ENCODE assay signal across 8 cellular contexts in the genomic region with DNA sequence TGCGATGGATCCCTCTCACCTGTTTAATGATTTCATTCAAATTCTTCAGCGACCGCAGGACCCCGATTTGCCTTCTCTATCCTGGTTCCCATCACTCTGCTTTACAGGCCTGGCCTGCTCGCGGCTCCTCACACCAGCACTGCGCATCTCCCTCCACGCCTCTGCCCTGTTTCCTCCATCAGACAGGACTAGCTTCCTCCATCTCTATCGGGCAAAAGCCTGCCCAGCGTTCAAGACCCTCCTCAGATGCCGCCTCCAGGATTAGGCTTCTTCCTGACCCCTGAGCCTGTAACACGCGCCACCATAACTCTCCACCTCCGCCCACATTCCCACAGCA.
DNase-seq lines count a peak whose midpoint lies in the region; ATAC-seq and TF ChIP-seq lines count a peak whose summit lies in the region.
"Not testable (repeated sequence)": the region's sequence is repeated elsewhere in the genome, so short reads cannot be mapped to it uniquely, and the experiment has no call there.

No MANE protein-coding gene starts in this region.

- in situ Hi-C loops in HAP-1 (cut with MboI; ENCODE audit: low sequenced_read_pairs): not testable (repeated sequence)

- not testable (repeated sequence) for ATAC-seq in activated naive CD4-positive, alpha-beta T cell treated with anti-CD3 and anti-CD28 coated beads, Interleukin-2, amount 50 U/mL, for 72 hours; effector memory CD8-positive, alpha-beta T cell (replicated peaks); naive thymus-derived CD8-positive, alpha-beta T cell; stimulated activated naive B cell treated with anti-CD40 and anti-IgM and Interleukin-4, amounts not matched to agents 10 μg/mL and 1 μg/mL and 100 μg/mL, for 72 hours (replicated peaks)

- H3K4me1 Mint-ChIP-seq in effector memory CD8-positive, alpha-beta T cell (ENCODE audit: low read depth in 2 of 2): peaks cover 18 to 33% of the 10 kb centered on the region in 2 donors
- H3K4me1 Mint-ChIP-seq in naive thymus-derived CD8-positive, alpha-beta T cell: peaks cover 17 to 32% (median 23%) of the 10 kb centered on the region in 4 donors
- peaks cover 15 to 22% of the 10 kb centered on the region in 2 donors for H3K4me1 Mint-ChIP-seq in stimulated activated naive B cell treated with anti-CD40 and anti-IgM and Interleukin-4, amounts not matched to agents 10 μg/mL and 1 μg/mL and 100 μg/mL, for 72 hours

- not testable (repeated sequence) for H3K27me3 Mint-ChIP-seq in effector memory CD8-positive, alpha-beta T cell; naive thymus-derived CD8-positive, alpha-beta T cell; stimulated activated naive B cell treated with anti-CD40 and anti-IgM and Interleukin-4, amounts not matched to agents 10 μg/mL and 1 μg/mL and 100 μg/mL, for 72 hours

- peaks cover 12% of the 10 kb centered on the region for H3K9me3 ChIP-seq in AG04450 (ENCODE audit: control insufficient read depth, insufficient read depth, low read length)
- H3K9me3 ChIP-seq in HAP-1; SK-N-MC (ENCODE audit: low read depth, low read length); iPS-15b (ENCODE audit: control insufficient read depth, insufficient read depth, low read length): not testable (repeated sequence)

- peaks cover 14 to 16% of the 10 kb centered on the region in 2 donors for H3K36me3 Mint-ChIP-seq in activated naive CD4-positive, alpha-beta T cell treated with anti-CD3 and anti-CD28 coated beads, Interleukin-2, amount 50 U/mL, for 72 hours
- peaks cover 21% of the 10 kb centered on the region for H3K36me3 Mint-ChIP-seq in effector memory CD8-positive, alpha-beta T cell (ENCODE audit: insufficient read depth)
- H3K36me3 Mint-ChIP-seq in naive thymus-derived CD8-positive, alpha-beta T cell: peaks cover 5 to 15% (median 5%) of the 10 kb centered on the region in 3 donors
- H3K36me3 Mint-ChIP-seq in stimulated activated naive B cell treated with anti-CD40 and anti-IgM and Interleukin-4, amounts not matched to agents 10 μg/mL and 1 μg/mL and 100 μg/mL, for 72 hours: peaks cover 10 to 12% of the 10 kb centered on the region in 2 donors

- H3K4me3 ChIP-seq in AG04450 (ENCODE audit: low read depth, low read length) (peak overlapping the region; percentile 80), HAP-1 (peak overlapping the region; percentile 65), SK-N-MC (0 out of 2 replicates have a peak overlapping the region, but pooled peaks have one; percentile 25), iPS-15b (ENCODE audit: low read depth, low read length) (peak overlapping the region; percentile 41)

- POLR2A ChIA-PET in AG04450 (lab: Yijun Ruan, JAX): not testable (repeated sequence)
- POLR2A ChIA-PET in naive thymus-derived CD8-positive, alpha-beta T cell (lab: Charles Lee): interaction anchor here (1.3 kb wide), 1 partner anchor 93 kb away, joined by 6 read pairs; no protein-coding TSS in a partner anchor

- DNase-seq in AG04450 (ENCODE audit: low read depth, low spot score); HAP-1 (ENCODE audit: low spot score in 2 of 2); SK-N-MC (ENCODE audit: low read depth, low spot score); activated naive CD4-positive, alpha-beta T cell treated with anti-CD3 and anti-CD28 coated beads, Interleukin-2, amount 50 U/mL, for 72 hours (ENCODE audit: low spot score in 2 of 2); effector memory CD8-positive, alpha-beta T cell; naive thymus-derived CD8-positive, alpha-beta T cell; stimulated activated naive B cell treated with anti-CD40 and anti-IgM and Interleukin-4, amounts not matched to agents 10 μg/mL and 1 μg/mL and 100 μg/mL, for 72 hours: not testable (repeated sequence)

- TF ChIP-seq CTCF in AG04450 (IDR thresholded peaks at IDR 0.05; ENCODE audit: low read depth, low read length): not testable (repeated sequence)

- peak overlapping the region; percentile 86 to 95 for H3K4me3 Mint-ChIP-seq in effector memory CD8-positive, alpha-beta T cell
- peak overlapping the region; percentile 26 to 96 (median 89) for H3K4me3 Mint-ChIP-seq in naive thymus-derived CD8-positive, alpha-beta T cell
- peak overlapping the region; percentile 86 to 91 for H3K4me3 Mint-ChIP-seq in stimulated activated naive B cell treated with anti-CD40 and anti-IgM and Interleukin-4, amounts not matched to agents 10 μg/mL and 1 μg/mL and 100 μg/mL, for 72 hours

- not testable (repeated sequence) for H3K27me3 ChIP-seq in AG04450 (ENCODE audit: control insufficient read depth, insufficient read depth, low read length); HAP-1 (ENCODE audit: low read depth); iPS-15b (ENCODE audit: control insufficient read depth, insufficient read depth, low read length)

- not testable (repeated sequence) for H3K9ac ChIP-seq in SK-N-MC (ENCODE audit: insufficient read length); iPS-15b (ENCODE audit: low read depth, low read length)

- H3K27ac Mint-ChIP-seq in activated naive CD4-positive, alpha-beta T cell treated with anti-CD3 and anti-CD28 coated beads, Interleukin-2, amount 50 U/mL, for 72 hours: peak overlapping the region; percentile 48 to 92
- peak overlapping the region; percentile 93 to 99 for H3K27ac Mint-ChIP-seq in effector memory CD8-positive, alpha-beta T cell
- peak overlapping the region in 9 of 10 donors; percentile 89 to 98 (median 95) for H3K27ac Mint-ChIP-seq in naive thymus-derived CD8-positive, alpha-beta T cell
- peak overlapping the region; percentile 91 for H3K27ac Mint-ChIP-seq in stimulated activated naive B cell treated with anti-CD40 and anti-IgM and Interleukin-4, amounts not matched to agents 10 μg/mL and 1 μg/mL and 100 μg/mL, for 72 hours

- H3K9me3 Mint-ChIP-seq in activated naive CD4-positive, alpha-beta T cell treated with anti-CD3 and anti-CD28 coated beads, Interleukin-2, amount 50 U/mL, for 72 hours: peaks cover 5 to 18% of the 10 kb centered on the region in 2 donors
- not testable (repeated sequence) for H3K9me3 Mint-ChIP-seq in effector memory CD8-positive, alpha-beta T cell; stimulated activated naive B cell treated with anti-CD40 and anti-IgM and Interleukin-4, amounts not matched to agents 10 μg/mL and 1 μg/mL and 100 μg/mL, for 72 hours
- H3K9me3 Mint-ChIP-seq in naive thymus-derived CD8-positive, alpha-beta T cell: peaks cover 0 to 25% (median 2%) of the 10 kb centered on the region in 9 donors

- CTCF ChIA-PET in AG04450 (lab: Charles Lee): interaction anchor here (0.6 to 1.3 kb wide), 2 partner anchors 18 to 1787 kb away, joined by 4 to 5 read pairs; no protein-coding TSS in a partner anchor

- not testable (repeated sequence) for H3K27ac ChIP-seq in AG04450 (ENCODE audit: low read depth, low read length); SK-N-MC

- not testable (repeated sequence) for H3K4me1 ChIP-seq in HAP-1; iPS-15b (ENCODE audit: control insufficient read depth, insufficient read depth, low read length)

- H3K36me3 ChIP-seq in HAP-1 (replicated peaks); SK-N-MC (ENCODE audit: insufficient read depth, low read length); iPS-15b (ENCODE audit: control insufficient read depth, insufficient read depth, low read length): not testable (repeated sequence)

Comparison
In these comparisons a context has a peak if more than half of its experiments do, and no peak if none do; other contexts are left out.
1. H3K4me3 ChIP-seq: peak in every context shown above with its lines; median percentile 80 in AG04450; 65 in HAP-1; 41 in iPS-15b; 25 in SK-N-MC.